ENCODE assay signal across 10 cellular contexts in the genomic region with DNA sequence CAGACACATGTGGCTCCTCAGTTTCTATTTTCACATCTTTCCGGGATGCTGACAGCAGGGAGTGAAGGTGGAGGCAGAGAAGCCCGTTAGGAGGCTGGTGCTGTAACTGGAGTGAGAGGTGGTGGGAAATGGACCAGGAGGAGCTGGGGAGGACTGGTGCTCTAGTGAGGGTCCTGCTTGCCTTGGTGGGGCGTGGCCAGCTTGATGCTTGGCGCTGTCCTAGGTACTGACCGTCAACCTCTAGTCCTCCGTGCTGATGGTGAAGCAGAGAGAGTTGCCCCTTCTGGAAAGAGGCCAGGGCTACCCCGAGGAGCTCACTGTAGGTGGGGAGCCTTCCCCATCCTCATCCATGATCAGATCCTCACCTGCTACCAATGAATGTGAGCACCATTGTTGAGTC. TPM values are rescaled to one million over a fixed set of nuclear protein-coding genes. Genes with fewer than 3 reads are reported as not detected.
DNase-seq lines count a peak whose midpoint lies in the region; ATAC-seq and TF ChIP-seq lines count a peak whose summit lies in the region.
"Had no signal": no experiment of that assay in that cellular context is flagged by ENCODE, and none has a peak within 500 bp of the region (broad histone marks: within the 10 kb centered on the region; RNA-seq: fewer than 3 reads in every experiment).

No MANE protein-coding gene starts in this region.

- ATAC-seq in memory B cell (ENCODE audit: low read depth) (no peak), GM19463 (IDR thresholded peaks at IDR 0.05; ENCODE audit: unreplicated experiment) (no peak)

- no peak for TF ChIP-seq CTCF in AG10803 (conservative IDR thresholded peaks at IDR 0.05; ENCODE audit: low read length)
- TF ChIP-seq CTCF in HFFc6 (IDR thresholded peaks at IDR 0.05): no peak

- DNase-seq in AG10803 (ENCODE audit: low read depth) (no peak), HFFc6 (no peak), memory B cell (ENCODE audit: low spot score in 2 of 2) (no peak), H4 (ENCODE audit: low spot score) (no peak)
- no peak for DNase-seq in stimulated activated CD4-positive, alpha-beta T cell treated with anti-CD3 and anti-CD28 coated beads, Interleukin-12 subunit alpha, Interleukin-12 subunit beta, amount 100 ng/mL, for 4 hours
- DNase-seq in activated CD4-positive, CD25-positive, alpha-beta regulatory T cell treated with anti-CD3 and anti-CD28 coated beads, Interleukin-2, amount 50 U/mL, for 72 hours: no peak
- DNase-seq: kidney glomerular epithelial cell, NCI-H69 had no signal

- H3K36me3 Mint-ChIP-seq in HFFc6 (ENCODE audit: low read depth) (peaks cover 4% of the 10 kb centered on the region; the same call in 1 of the 2 replicates), memory B cell (peaks cover 3% of the 10 kb centered on the region)
- H3K36me3 Mint-ChIP-seq in activated naive CD8-positive, alpha-beta T cell: no peaks in the 10 kb centered on the region

- H3K27me3 Mint-ChIP-seq in HFFc6 (ENCODE audit: insufficient read depth) (peaks cover 5% of the 10 kb centered on the region), memory B cell (no peaks in the 10 kb centered on the region)
- no peaks in the 10 kb centered on the region for H3K27me3 Mint-ChIP-seq in activated naive CD8-positive, alpha-beta T cell

- H3K9me3 Mint-ChIP-seq in HFFc6: no peaks in the 10 kb centered on the region
- no peaks in the 10 kb centered on the region for H3K9me3 Mint-ChIP-seq in activated naive CD8-positive, alpha-beta T cell (ENCODE audit: low read depth)
- no peaks in the 10 kb centered on the region for H3K9me3 Mint-ChIP-seq in memory B cell

- peak overlapping the region; percentile 95 for H3K4me3 ChIP-seq in AG10803 (ENCODE audit: low read length)

- H3K4me1 Mint-ChIP-seq in HFFc6 (ENCODE audit: low read depth) (peaks cover 32% of the 10 kb centered on the region), memory B cell (peaks cover 31% of the 10 kb centered on the region)
- H3K4me1 Mint-ChIP-seq in activated naive CD8-positive, alpha-beta T cell (ENCODE audit: low read depth): peaks cover 31% of the 10 kb centered on the region

- peak overlapping the region; percentile 96 for H3K4me3 Mint-ChIP-seq in HFFc6
- H3K4me3 Mint-ChIP-seq in activated naive CD8-positive, alpha-beta T cell: peak overlapping the region; percentile 94
- peak overlapping the region; percentile 95 for H3K4me3 Mint-ChIP-seq in memory B cell

- H3K27ac Mint-ChIP-seq in HFFc6 (no peak overlapping the region), memory B cell (no peak overlapping the region)
- peak overlapping the region; percentile 58 for H3K27ac Mint-ChIP-seq in activated naive CD8-positive, alpha-beta T cell

RNA-seq across cellular contexts. Expression of gene TRMT61A, which starts 1.4 kb away (rescaled TPM):
- 10 to 100 TPM; 12.0 to 14.9 (median 13.4) TPM for total RNA-seq in HFFc6 (2021; fragmentation: NEBNext Ultra II Directional; extraction: Animal tissue kit (Norgen Biotek cat#: 25700))
- 5.8 and 6.8 TPM in 2 replicates for total RNA-seq in H4 (2014; rRNA removed; shearing (Covaris generic))

RNA-seq across cellular contexts. Expression of gene CKB, which starts 7.8 kb away (rescaled TPM):
- 10 to 100 TPM; 16.6 to 31.3 (median 19.4) TPM for total RNA-seq in HFFc6 (2021; fragmentation: NEBNext Ultra II Directional; extraction: Animal tissue kit (Norgen Biotek cat#: 25700))
- 47.1 and 52.4 TPM in 2 replicates for total RNA-seq in H4 (2014; rRNA removed; shearing (Covaris generic))

RNA-seq across cellular contexts. Expression of gene BAG5, which starts 32.1 kb away (rescaled TPM):
- 10 to 100 TPM; 22.6 to 25.8 (median 23.6) TPM for total RNA-seq in HFFc6 (2021; fragmentation: NEBNext Ultra II Directional; extraction: Animal tissue kit (Norgen Biotek cat#: 25700))
- 11.3 and 18.5 TPM in 2 replicates for total RNA-seq in H4 (2014; rRNA removed; shearing (Covaris generic))

RNA-seq across cellular contexts. Expression of gene COA8, which starts 32.4 kb away (rescaled TPM):
- total RNA-seq in HFFc6 (2021; fragmentation: NEBNext Ultra II Directional; extraction: Animal tissue kit (Norgen Biotek cat#: 25700)): 10 to 100 TPM; 38.7 to 54.8 (median 46.9) TPM
- 21.7 and 22.3 TPM in 2 replicates for total RNA-seq in H4 (2014; rRNA removed; shearing (Covaris generic))
